ENCODE assay signal across 12 cellular contexts in genomic region chr4:151659631-151660030, GRCh38.
A peak's percentile ranks its signal among the peaks of the same experiment; 100 is the strongest.
DNase-seq lines count a peak whose midpoint lies in the region; ATAC-seq and TF ChIP-seq lines count a peak whose summit lies in the region.
"Had no signal": no experiment of that assay in that cellular context is flagged by ENCODE, and none has a peak within 500 bp of the region (broad histone marks: within the 10 kb centered on the region; RNA-seq: fewer than 3 reads in every experiment).

No MANE protein-coding gene starts in this region.

- H3K4me1 ChIP-seq in body of pancreas (no peaks in the 10 kb centered on the region), muscle layer of duodenum (ENCODE audit: control insufficient read depth in 1 of 2, insufficient read depth in 2 of 2, low read length in 2 of 2) (no peaks in the 10 kb centered on the region), tibial artery (no peaks in the 10 kb centered on the region), PC-9 (replicated peaks; ENCODE audit: insufficient read depth) (no peaks in the 10 kb centered on the region)

- no peaks in the 10 kb centered on the region for H3K27me3 ChIP-seq in body of pancreas
- H3K27me3 ChIP-seq in muscle layer of duodenum (ENCODE audit: low read depth, low read length): no peaks in the 10 kb centered on the region
- no peaks in the 10 kb centered on the region for H3K27me3 ChIP-seq in tibial artery
- H3K27me3 ChIP-seq in PC-9 (ENCODE audit: insufficient read depth, low read depth): no peaks in the 10 kb centered on the region

- H3K4me2 ChIP-seq in PC-9: no peak overlapping the region

- peaks cover 0 to 1% of the 10 kb centered on the region in 2 donors for H3K9me3 Mint-ChIP-seq in activated T-cell treated with anti-CD3 and anti-CD28 coated beads, Interleukin-2, amount 50 U/mL, for 72 hours
- H3K9me3 Mint-ChIP-seq: activated B cell treated with CpG ODN at 0.5 μM for 24 hours had no signal

- POLR2A ChIA-PET in PC-9 (lab: Charles Lee; ENCODE audit: unreplicated experiment): no interaction called here

- H3K4me1 Mint-ChIP-seq in activated T-cell treated with anti-CD3 and anti-CD28 coated beads, Interleukin-2, amount 50 U/mL, for 72 hours (ENCODE audit: low read depth): peaks cover 22% of the 10 kb centered on the region
- H3K4me1 Mint-ChIP-seq: activated B cell treated with CpG ODN at 0.5 μM for 24 hours had no signal

- no peak for TF ChIP-seq POLR2A in body of pancreas (IDR thresholded peaks at IDR 0.05)

- no peak overlapping the region for H3K4me3 Mint-ChIP-seq in activated T-cell treated with anti-CD3 and anti-CD28 coated beads, Interleukin-2, amount 50 U/mL, for 72 hours
- H3K4me3 Mint-ChIP-seq: activated B cell treated with CpG ODN at 0.5 μM for 24 hours had no signal

- H3K9me3 ChIP-seq in body of pancreas: no peaks in the 10 kb centered on the region
- H3K9me3 ChIP-seq in muscle layer of duodenum (ENCODE audit: control insufficient read depth in 1 of 2, low read length in 2 of 2): no peaks in the 10 kb centered on the region
- H3K9me3 ChIP-seq in tibial artery: no peaks in the 10 kb centered on the region
- no peaks in the 10 kb centered on the region for H3K9me3 ChIP-seq in PC-9 (ENCODE audit: insufficient read depth, low read depth)

- H3K36me3 ChIP-seq in body of pancreas (replicated peaks in 1 of 2; ENCODE audit: insufficient read depth in 1 of 2, low read depth in 2 of 2): peaks cover 0 to 19% of the 10 kb centered on the region in 2 donors
- H3K36me3 ChIP-seq in muscle layer of duodenum (ENCODE audit: control insufficient read depth in 1 of 2, insufficient read depth in 2 of 2, low read length in 2 of 2): no peaks in the 10 kb centered on the region
- H3K36me3 ChIP-seq in tibial artery: peaks cover 0 to 36% (median 0%) of the 10 kb centered on the region in 3 donors
- no peaks in the 10 kb centered on the region for H3K36me3 ChIP-seq in PC-9 (ENCODE audit: low read depth)

- ATAC-seq in activated T-cell treated with anti-CD3 and anti-CD28 coated beads, Interleukin-2, amount 50 U/mL, for 72 hours (replicated peaks in 1 of 2): no peak
- peak; percentile 40 for ATAC-seq in body of pancreas

- H3K79me2 ChIP-seq in PC-9 (ENCODE audit: low read depth): no peaks in the 10 kb centered on the region

- intact Hi-C loops in body of pancreas (cut with DNase I): no loop called here
- intact Hi-C loops in tibial artery (cut with DNase I; ENCODE audit: low total_unique reads): no loop called here
- intact Hi-C loops in PC-9 (cut with micrococcal nuclease; ENCODE audit: unreplicated experiment): no loop called here

- no peaks in the 10 kb centered on the region for H3F3A ChIP-seq in PC-9 (ENCODE audit: insufficient read depth, low read depth)

- H3K4me3 ChIP-seq in body of pancreas (no peak overlapping the region), muscle layer of duodenum (ENCODE audit: low read depth in 1 of 2, low read length in 2 of 2) (no peak overlapping the region), tibial artery (no peak overlapping the region), PC-9 (no peak overlapping the region)

- CTCF ChIA-PET in PC-9 (lab: Charles Lee): no interaction called here

- TF ChIP-seq CTCF in body of pancreas (IDR thresholded peaks at IDR 0.05) (no peak), tibial artery (IDR thresholded peaks at IDR 0.05) (no peak), PC-9 (conservative IDR thresholded peaks at IDR 0.05) (no peak)

- no peaks in the 10 kb centered on the region for H3K27me3 Mint-ChIP-seq in activated T-cell treated with anti-CD3 and anti-CD28 coated beads, Interleukin-2, amount 50 U/mL, for 72 hours (ENCODE audit: low read depth)
- H3K27me3 Mint-ChIP-seq: activated B cell treated with CpG ODN at 0.5 μM for 24 hours had no signal

- H3K9me2 ChIP-seq in PC-9 (ENCODE audit: insufficient read depth): no peaks in the 10 kb centered on the region

- H3K36me3 Mint-ChIP-seq in activated T-cell treated with anti-CD3 and anti-CD28 coated beads, Interleukin-2, amount 50 U/mL, for 72 hours (ENCODE audit: insufficient read depth in 2 of 2): no peaks in the 10 kb centered on the region

- peak overlapping the region; percentile 92 for H3K27ac Mint-ChIP-seq in activated T-cell treated with anti-CD3 and anti-CD28 coated beads, Interleukin-2, amount 50 U/mL, for 72 hours
- H3K27ac Mint-ChIP-seq: activated B cell treated with CpG ODN at 0.5 μM for 24 hours had no signal

- DNase-seq in activated T-cell treated with anti-CD3 and anti-CD28 coated beads, Interleukin-2, amount 50 U/mL, for 72 hours: no peak
- DNase-seq in activated T-cell treated with anti-CD3 and anti-CD28 coated beads for 4 hours (no peak), body of pancreas (no peak), tibial artery (peak in 1 of 2 donors; percentile 35), NCI-H446 (lab: John Stamatoyannopoulos, UW) (no peak), NCI-H748 (lab: John Stamatoyannopoulos, UW; ENCODE audit: unreplicated experiment) (no peak), PC-9 (no peak)
- DNase-seq: activated B cell treated with CpG ODN at 0.5 μM for 24 hours; cortex of kidney; NCI-H2107; NK-92 treated with Interleukin-12 subunit alpha and Interleukin-12 subunit beta, amount 100 ng/mL, for 24 hours had no signal

- WGBS in body of pancreas, 2 donors: 83 to 84% methylated on average over 9 of the region's 9 CpGs

- no peaks in the 10 kb centered on the region for H4K20me1 ChIP-seq in PC-9 (ENCODE audit: insufficient read depth)

- H3K27ac ChIP-seq in body of pancreas (no peak overlapping the region), muscle layer of duodenum (ENCODE audit: low read length) (peak overlapping the region; percentile 56), tibial artery (peak overlapping the region; percentile 17 to 46), PC-9 (no peak overlapping the region)

- no peak overlapping the region for H2AFZ ChIP-seq in PC-9

- no TSS peak for BruUV-seq in PC-9 (replicated peaks; lab: Mats Ljungman, UMichigan)

Comparison
In these comparisons a context has a peak if more than half of its experiments do, and no peak if none do; other contexts are left out.
1. H3K27ac ChIP-seq: peak in muscle layer of duodenum (single experiment) and tibial artery (2 of 2); none in body of pancreas (0 of 4) and PC-9 (single experiment).